Comparison of ENCODE assay signal across 8 cellular contexts in genomic region chr10:102461187-102462054, GRCh38. TPM values are rescaled to one million over a fixed set of nuclear protein-coding genes. Genes with fewer than 3 reads are reported as not detected.
DNase-seq lines count a peak whose midpoint lies in the region; ATAC-seq and TF ChIP-seq lines count a peak whose summit lies in the region.

No MANE protein-coding gene starts in this region.

- no peaks in the 10 kb centered on the region for H3K9me2 ChIP-seq in SK-N-SH

- CTCF ChIA-PET in HEK293 (lab: Yijun Ruan, JAX), result interaction anchor here (0.6 to 3.9 kb wide), 12 partner anchors 9 to 231 kb away, joined by 3 to 17 read pairs (median 4); partner anchors contain the start of gene SUFU
- CTCF ChIA-PET in SK-N-SH (lab: Yijun Ruan, JAX), result interaction anchor here (0.7 to 3.9 kb wide), 16 partner anchors 9 to 1468 kb away, joined by 3 to 27 read pairs (median 4); partner anchors contain the start of genes C10orf95 and CUEDC2

- WGBS in SK-N-SH (ENCODE audit: low lambda C conversion rate), result 2% methylated on average over 38 of the region's 54 CpGs
- 4 to 6% (median 4%) methylated on average over 53 to 54 of the region's 54 CpGs for WGBS in ovary, 3 donors
- WGBS in thyroid gland, 2 donors, result 3 to 7% methylated on average over 27 to 49 of the region's 54 CpGs

- no peaks in the 10 kb centered on the region for H3K79me2 ChIP-seq in SK-N-SH (ENCODE audit: insufficient read depth)

- H2AFZ ChIP-seq in SK-N-SH (ENCODE audit: low read depth), result peak overlapping the region; percentile 81

- H3K4me3 Mint-ChIP-seq in glutamatergic neuron (ENCODE audit: unreplicated experiment), result peak overlapping the region; percentile 97

- H3F3A ChIP-seq in SK-N-SH (replicated peaks; ENCODE audit: insufficient read depth), result peaks cover 5% of the 10 kb centered on the region

- peaks cover 6 to 8% of the 10 kb centered on the region in 2 donors for H3K36me3 Mint-ChIP-seq in activated naive CD4-positive, alpha-beta T cell treated with anti-CD3 and anti-CD28 coated beads, Interleukin-2, amount 50 U/mL, for 72 hours
- H3K36me3 Mint-ChIP-seq in glutamatergic neuron (ENCODE audit: unreplicated experiment), result no peaks in the 10 kb centered on the region

- H3K4me1 ChIP-seq in HEK293 (ENCODE audit: control insufficient read depth, insufficient read depth, low read length) (0 out of 2 replicates have a peak, but pooled peaks cover 2% of the 10 kb centered on the region), SK-N-SH (ENCODE audit: control insufficient read depth in 1 of 2, insufficient read depth in 2 of 2, low read depth in 1 of 2, low read length in 1 of 2) (peaks cover 0 to 10% of the 10 kb centered on the region in 2 experiments; a peak in 1 of 4 replicates), ovary (ENCODE audit: insufficient read depth) (peaks cover 4% of the 10 kb centered on the region), thyroid gland (peaks cover 15 to 26% of the 10 kb centered on the region in 2 donors)

- H3K4me3 ChIP-seq in HEK293 (ENCODE audit: low read depth, low read length) (peak overlapping the region; percentile 21), NB4 (ENCODE audit: low read depth, low read length) (peak overlapping the region; percentile 42), SK-N-SH (ENCODE audit: low read depth in 2 of 2, low read length in 1 of 2) (peak overlapping the region; percentile 55 to 74), ovary (peak overlapping the region; percentile 51), thyroid gland (replicated peaks in 1 of 3) (peak overlapping the region in 1 of 3 donors; percentile 55)

- no peak for TF ChIP-seq CTCF in HEK293 (tag by site-specific recombination; IDR thresholded peaks at IDR 0.05)
- TF ChIP-seq CTCF in NB4 (IDR thresholded peaks at IDR 0.05; ENCODE audit: low read depth, low read length), result no peak
- no peak for TF ChIP-seq CTCF in SK-N-SH (IDR thresholded peaks at IDR 0.05)
- no peak for TF ChIP-seq CTCF in glutamatergic neuron (IDR thresholded peaks at IDR 0.05; ENCODE audit: partially characterized antibody, unreplicated experiment)
- no peak for TF ChIP-seq CTCF in ovary (IDR thresholded peaks at IDR 0.05)
- TF ChIP-seq CTCF in thyroid gland (IDR thresholded peaks at IDR 0.05), result no peak

- H3K9me3 ChIP-seq in HEK293 (ENCODE audit: control insufficient read depth, insufficient read depth, low read depth, low read length) (no peaks in the 10 kb centered on the region), SK-N-SH (no peaks in the 10 kb centered on the region), ovary (no peaks in the 10 kb centered on the region), thyroid gland (no peaks in the 10 kb centered on the region)

- H3K27ac ChIP-seq in HEK293 (ENCODE audit: extremely low read depth, low read depth, low read length), result no peak overlapping the region; the same call in 1 of the 2 replicates
- peak overlapping the region in 1 of 2 experiments; percentile 58; a peak in 1 of 4 replicates for H3K27ac ChIP-seq in SK-N-SH (ENCODE audit: low read depth in 2 of 2, low read length in 1 of 2)
- no peak overlapping the region for H3K27ac ChIP-seq in ovary
- H3K27ac ChIP-seq in thyroid gland, result peak overlapping the region in 1 of 3 donors; percentile 34

- no peaks in the 10 kb centered on the region for H4K20me1 ChIP-seq in SK-N-SH (ENCODE audit: insufficient read depth)

- POLR2A ChIA-PET in HEK293 (lab: Yijun Ruan, JAX), result interaction anchor here (0.5 to 4.6 kb wide), 10 partner anchors 10 to 403 kb away, joined by 3 to 39 read pairs (median 5); partner anchors contain the start of genes C10orf95, CUEDC2, FBXL15 and NFKB2
- POLR2A ChIA-PET in SK-N-SH (lab: Yijun Ruan, JAX), result interaction anchor here (0.6 to 2.8 kb wide), 7 partner anchors 10 to 41 kb away, joined by 3 to 27 read pairs (median 4); partner anchors contain the start of genes C10orf95, CUEDC2 and FBXL15

- TF ChIP-seq POLR2A in NB4 (IDR thresholded peaks at IDR 0.05; ENCODE audit: extremely low read depth, insufficient read length) (no peak), ovary (IDR thresholded peaks at IDR 0.05) (no peak), thyroid gland (IDR thresholded peaks at IDR 0.05) (peak in 1 of 2 donors; percentile 63)

- H3K27me3 ChIP-seq in SK-N-SH (ENCODE audit: insufficient read depth), result no peaks in the 10 kb centered on the region
- H3K27me3 ChIP-seq in ovary, result no peaks in the 10 kb centered on the region
- no peaks in the 10 kb centered on the region for H3K27me3 ChIP-seq in thyroid gland

- TF ChIP-seq RAD21 in SK-N-SH (IDR thresholded peaks at IDR 0.05; ENCODE audit: low read length), result no peak

- H3K4me1 Mint-ChIP-seq in glutamatergic neuron (ENCODE audit: low read depth, unreplicated experiment), result peaks cover 22% of the 10 kb centered on the region

- no peak for TF ChIP-seq EP300 in SK-N-SH (IDR thresholded peaks at IDR 0.05; ENCODE audit: borderline replicate concordance in 1 of 2, low read depth in 1 of 2, low read length in 1 of 2)
- no peak for TF ChIP-seq EP300 in ovary (IDR thresholded peaks at IDR 0.05)

- peak overlapping the region; percentile 94 for H3K4me2 ChIP-seq in SK-N-SH

- H3K27ac Mint-ChIP-seq in activated naive CD4-positive, alpha-beta T cell treated with anti-CD3 and anti-CD28 coated beads, Interleukin-2, amount 50 U/mL, for 72 hours, result peak overlapping the region; percentile 83 to 96
- H3K27ac Mint-ChIP-seq in glutamatergic neuron (ENCODE audit: unreplicated experiment), result peak overlapping the region; percentile 93

- peaks cover 0 to 2% of the 10 kb centered on the region in 2 experiments; a peak in 2 of 3 replicates for H3K36me3 ChIP-seq in HEK293 (ENCODE audit: control insufficient read depth in 2 of 2, insufficient read depth in 1 of 2, low read length in 2 of 2)
- no peaks in the 10 kb centered on the region for H3K36me3 ChIP-seq in SK-N-SH (replicated peaks in 1 of 2; ENCODE audit: control insufficient read depth in 1 of 2, insufficient read depth in 2 of 2, low read length in 1 of 2)
- H3K36me3 ChIP-seq in ovary, result no peaks in the 10 kb centered on the region
- H3K36me3 ChIP-seq in thyroid gland, result no peaks in the 10 kb centered on the region

- in situ Hi-C loops in G401 (cut with HindIII; ENCODE audit: low sequenced_read_pairs), result no loop called here

- peak overlapping the region; percentile 52 for H3K9ac ChIP-seq in SK-N-SH

- ATAC-seq in activated naive CD4-positive, alpha-beta T cell treated with anti-CD3 and anti-CD28 coated beads, Interleukin-2, amount 50 U/mL, for 72 hours, result peak; percentile 97 to 98

- peaks cover 4% of the 10 kb centered on the region for H3K27me3 Mint-ChIP-seq in glutamatergic neuron (ENCODE audit: unreplicated experiment)

- H3K9me3 Mint-ChIP-seq in activated naive CD4-positive, alpha-beta T cell treated with anti-CD3 and anti-CD28 coated beads, Interleukin-2, amount 50 U/mL, for 72 hours, result no peaks in the 10 kb centered on the region
- peaks cover 14% of the 10 kb centered on the region for H3K9me3 Mint-ChIP-seq in glutamatergic neuron (ENCODE audit: unreplicated experiment)

- intact Hi-C loops in ovary (cut with DNase I) (no loop called here), thyroid gland (cut with DNase I) (no loop called here)

- peak; percentile 92 for DNase-seq in G401 (ENCODE audit: low spot score)
- DNase-seq in NB4 (ENCODE audit: low read depth), result peak; percentile 90
- DNase-seq in SK-N-SH, result peak; percentile 99
- peak; percentile 95 to 96 for DNase-seq in activated naive CD4-positive, alpha-beta T cell treated with anti-CD3 and anti-CD28 coated beads, Interleukin-2, amount 50 U/mL, for 72 hours (ENCODE audit: low spot score in 2 of 2)
- peak; percentile 97 for DNase-seq in glutamatergic neuron
- DNase-seq in ovary, result peak; percentile 93 to 97 (median 95)
- peak; percentile 97 for DNase-seq in thyroid gland

RNA-seq across cellular contexts. Expression of gene C10orf95, which starts 10.1 kb away (rescaled TPM):
- total RNA-seq in G401 (2014; rRNA removed; shearing (Covaris generic)), result 1.8 TPM in 1 of 2 replicates, not detected in the other
- polyA plus RNA-seq in SK-N-SH (2012; rRNA removed) (0.05 and 0.07 TPM in 2 replicates), ovary (under 1 TPM in 1 of 2 donors, not detected in 1; 0.11 TPM)
- 0.03 and 0.07 TPM in 2 replicates for polyA plus RNA-seq in SK-N-SH (2012; cell fraction: cytosol; rRNA removed)
- 0.08 and 0.19 TPM in 2 replicates for polyA plus RNA-seq in SK-N-SH (2012; cell fraction: nucleus; rRNA removed)
- total RNA-seq in activated naive CD4-positive, alpha-beta T cell treated with anti-CD3 and anti-CD28 coated beads, Interleukin-2, amount 50 U/mL, for 72 hours, result under 1 TPM in 1 of 2 donors, not detected in 1; 0.30 TPM
- total RNA-seq in glutamatergic neuron (ENCODE audit: unreplicated experiment) (not detected), ovary (10 to 100 TPM in 1 of 7 donors, 1 to 10 TPM in 1, under 1 TPM in 3, not detected in 2; 0.37 to 22.3 (median 0.60) TPM), thyroid gland (1 to 10 TPM; 1.1 to 2.9 (median 1.8) TPM)

RNA-seq across cellular contexts. Expression of gene CUEDC2, which starts 29.0 kb away (rescaled TPM):
- total RNA-seq in G401 (2014; rRNA removed; shearing (Covaris generic)), result 133 and 209 TPM in 2 replicates
- polyA plus RNA-seq in SK-N-SH (2012; rRNA removed), result 130 and 162 TPM in 2 replicates
- polyA plus RNA-seq in SK-N-SH (2012; cell fraction: cytosol; rRNA removed), result 95.1 and 125 TPM in 2 replicates
- polyA plus RNA-seq in SK-N-SH (2012; cell fraction: nucleus; rRNA removed), result 224 and 316 TPM in 2 replicates
- 10 to 100 TPM; 38.7 to 73.9 TPM for total RNA-seq in activated naive CD4-positive, alpha-beta T cell treated with anti-CD3 and anti-CD28 coated beads, Interleukin-2, amount 50 U/mL, for 72 hours
- 104 TPM for total RNA-seq in glutamatergic neuron (ENCODE audit: unreplicated experiment)
- total RNA-seq in ovary, result 10 to 100 TPM; 47.7 to 70.8 (median 61.7) TPM
- 10 to 100 TPM; 34.7 to 76.5 TPM for polyA plus RNA-seq in ovary
- 10 to 100 TPM; 56.2 to 73.9 (median 62.0) TPM for total RNA-seq in thyroid gland

RNA-seq across cellular contexts. Expression of gene FBXL15, which starts 40.8 kb away (rescaled TPM):
- total RNA-seq in G401 (2014; rRNA removed; shearing (Covaris generic)), result 29.9 and 32.1 TPM in 2 replicates
- polyA plus RNA-seq in SK-N-SH (2012; rRNA removed), result 11.7 and 17.2 TPM in 2 replicates
- 6.0 and 10.9 TPM in 2 replicates for polyA plus RNA-seq in SK-N-SH (2012; cell fraction: cytosol; rRNA removed)
- 38.1 and 88.2 TPM in 2 replicates for polyA plus RNA-seq in SK-N-SH (2012; cell fraction: nucleus; rRNA removed)
- 10 to 100 TPM; 12.9 to 27.4 TPM for total RNA-seq in activated naive CD4-positive, alpha-beta T cell treated with anti-CD3 and anti-CD28 coated beads, Interleukin-2, amount 50 U/mL, for 72 hours
- total RNA-seq in glutamatergic neuron (ENCODE audit: unreplicated experiment), result 23.4 TPM
- total RNA-seq in ovary, result 10 to 100 TPM; 13.5 to 31.1 (median 19.3) TPM
- 10 to 100 TPM in 1 of 2 donors, under 1 TPM in 1; 0.25 to 17.9 TPM for polyA plus RNA-seq in ovary
- 10 to 100 TPM; 13.4 to 34.0 (median 27.2) TPM for total RNA-seq in thyroid gland

RNA-seq across cellular contexts. Expression of gene ACTR1A, which starts 41.1 kb away (rescaled TPM):
- total RNA-seq in G401 (2014; rRNA removed; shearing (Covaris generic)), result 116 and 185 TPM in 2 replicates
- polyA plus RNA-seq in SK-N-SH (2012; rRNA removed), result 106 and 117 TPM in 2 replicates
- 75.0 and 94.7 TPM in 2 replicates for polyA plus RNA-seq in SK-N-SH (2012; cell fraction: cytosol; rRNA removed)
- 108 and 123 TPM in 2 replicates for polyA plus RNA-seq in SK-N-SH (2012; cell fraction: nucleus; rRNA removed)
- 10 to 100 TPM; 48.9 to 97.4 TPM for total RNA-seq in activated naive CD4-positive, alpha-beta T cell treated with anti-CD3 and anti-CD28 coated beads, Interleukin-2, amount 50 U/mL, for 72 hours
- 250 TPM for total RNA-seq in glutamatergic neuron (ENCODE audit: unreplicated experiment)
- 10 to 100 TPM; 38.0 to 82.3 (median 60.1) TPM for total RNA-seq in ovary
- 10 to 100 TPM; 45.3 to 83.6 TPM for polyA plus RNA-seq in ovary
- 100 to 1,000 TPM in 3 of 4 donors, 10 to 100 TPM in 1; 94.1 to 111 (median 103) TPM for total RNA-seq in thyroid gland

RNA-seq across cellular contexts. Expression of gene SUFU, which starts 42.4 kb away (rescaled TPM):
- total RNA-seq in G401 (2014; rRNA removed; shearing (Covaris generic)), result 1.7 and 2.4 TPM in 2 replicates
- polyA plus RNA-seq in SK-N-SH (2012; rRNA removed) (4.6 and 5.7 TPM in 2 replicates), ovary (10 to 100 TPM in 1 of 2 donors, 1 to 10 TPM in 1; 6.8 to 14.2 TPM)
- polyA plus RNA-seq in SK-N-SH (2012; cell fraction: cytosol; rRNA removed), result 3.7 and 5.7 TPM in 2 replicates
- 6.2 and 8.9 TPM in 2 replicates for polyA plus RNA-seq in SK-N-SH (2012; cell fraction: nucleus; rRNA removed)
- total RNA-seq in activated naive CD4-positive, alpha-beta T cell treated with anti-CD3 and anti-CD28 coated beads, Interleukin-2, amount 50 U/mL, for 72 hours, result 1 to 10 TPM; 9.1 to 9.9 TPM
- total RNA-seq in glutamatergic neuron (ENCODE audit: unreplicated experiment) (19.9 TPM), ovary (10 to 100 TPM in 5 of 7 donors, 1 to 10 TPM in 2; 4.6 to 19.1 (median 16.1) TPM), thyroid gland (1 to 10 TPM; 2.3 to 5.4 (median 4.4) TPM)
